Comparison of ENCODE assay signal across 8 cellular contexts in the genomic region with DNA sequence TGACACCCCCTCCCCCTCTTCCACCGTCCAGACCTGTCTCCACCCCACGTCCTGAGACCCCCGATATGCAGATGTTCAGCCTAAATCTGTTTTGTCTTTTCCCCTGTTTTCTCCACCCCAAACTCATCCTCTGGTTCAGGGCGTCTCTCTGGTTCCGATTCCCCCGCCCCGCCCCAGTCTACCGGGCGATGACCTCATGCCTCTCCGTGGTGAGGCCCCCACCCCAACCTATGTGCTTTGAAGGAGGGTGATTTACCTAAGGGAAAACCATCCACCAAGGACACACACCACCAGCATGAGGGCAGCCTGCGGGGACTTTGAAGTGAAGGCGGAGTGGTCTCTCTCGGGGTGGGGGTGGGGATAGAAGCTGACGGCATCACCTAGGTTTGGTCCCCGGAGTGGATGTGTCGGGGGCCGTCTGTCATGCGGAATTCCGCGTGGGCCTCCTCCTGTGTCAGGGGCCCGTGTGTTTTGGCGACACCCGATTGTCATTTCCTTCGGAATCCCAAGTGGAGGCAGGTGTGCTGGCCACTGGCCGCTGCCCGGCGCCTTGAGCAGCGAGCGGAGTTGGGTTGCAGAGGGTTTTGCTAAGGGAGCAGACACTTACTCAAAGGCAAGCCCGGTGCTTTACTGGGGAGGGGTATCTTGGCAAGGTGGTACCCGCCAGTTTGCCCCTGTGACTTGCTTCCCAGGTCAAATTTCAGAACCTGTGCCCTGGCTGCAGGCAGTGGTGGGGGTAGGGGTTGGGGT. TPM values are rescaled to one million over a fixed set of nuclear protein-coding genes. Genes with fewer than 3 reads are reported as not detected.
DNase-seq lines count a peak whose midpoint lies in the region; ATAC-seq and TF ChIP-seq lines count a peak whose summit lies in the region.

No MANE protein-coding gene starts in this region.

- peak; percentile 34 for DNase-seq in G401 (ENCODE audit: low spot score)
- DNase-seq in type B pancreatic cell (ENCODE audit: extremely low spot score, unreplicated experiment): no peak
- no peak for DNase-seq in OCI-M1 (lab: John Stamatoyannopoulos, UW)
- DNase-seq in SW480 (ENCODE audit: low spot score): no peak

- peaks cover 13% of the 10 kb centered on the region for H3K36me3 Mint-ChIP-seq in T-helper 1 cell treated with Interleukin-12 subunit alpha and Interleukin-12 subunit beta and Interleukin-4 antibody, amounts not matched to agents 30 μg/mL and 1 μg/mL, for 36 hours (ENCODE audit: low read depth)
- peaks cover 60% of the 10 kb centered on the region for H3K36me3 Mint-ChIP-seq in dendritic cell treated with granulocyte-macrophage colony-stimulating factor and Interleukin-4, amounts not matched to agents 40 ng/mL and 50 ng/mL, for 4 days (ENCODE audit: low read depth)
- H3K36me3 Mint-ChIP-seq in type B pancreatic cell: peaks cover 3% of the 10 kb centered on the region

- H3K4me3 ChIP-seq in mucosa of rectum (ENCODE audit: low read length in 2 of 2): peak overlapping the region; percentile 81 to 83

- H3K9me3 Mint-ChIP-seq in T-helper 1 cell treated with Interleukin-12 subunit alpha and Interleukin-12 subunit beta and Interleukin-4 antibody, amounts not matched to agents 30 μg/mL and 1 μg/mL, for 36 hours: no peaks in the 10 kb centered on the region
- H3K9me3 Mint-ChIP-seq in dendritic cell treated with granulocyte-macrophage colony-stimulating factor and Interleukin-4, amounts not matched to agents 40 ng/mL and 50 ng/mL, for 4 days: no peaks in the 10 kb centered on the region
- no peaks in the 10 kb centered on the region for H3K9me3 Mint-ChIP-seq in type B pancreatic cell

- peaks cover 7 to 11% of the 10 kb centered on the region in 2 donors for H3K4me1 ChIP-seq in mucosa of rectum (ENCODE audit: control insufficient read depth in 2 of 2, insufficient read depth in 2 of 2, low read length in 2 of 2)

- H3K27me3 ChIP-seq in mucosa of rectum (ENCODE audit: control insufficient read depth in 2 of 2, insufficient read depth in 2 of 2, low read length in 2 of 2): no peaks in the 10 kb centered on the region

- H3K9me3 ChIP-seq in mucosa of rectum (ENCODE audit: control insufficient read depth in 2 of 2, low read length in 2 of 2): no peaks in the 10 kb centered on the region

- peak overlapping the region; percentile 47 to 88 for H3K9ac ChIP-seq in mucosa of rectum (ENCODE audit: low read depth in 1 of 2, low read length in 2 of 2)

- peaks cover 34% of the 10 kb centered on the region for H3K4me1 Mint-ChIP-seq in T-helper 1 cell treated with Interleukin-12 subunit alpha and Interleukin-12 subunit beta and Interleukin-4 antibody, amounts not matched to agents 30 μg/mL and 1 μg/mL, for 36 hours (ENCODE audit: low read depth)
- H3K4me1 Mint-ChIP-seq in dendritic cell treated with granulocyte-macrophage colony-stimulating factor and Interleukin-4, amounts not matched to agents 40 ng/mL and 50 ng/mL, for 4 days (ENCODE audit: low read depth): peaks cover 62% of the 10 kb centered on the region
- H3K4me1 Mint-ChIP-seq in type B pancreatic cell (ENCODE audit: unreplicated experiment): peaks cover 18% of the 10 kb centered on the region

- no peak for TF ChIP-seq CTCF in type B pancreatic cell (conservative IDR thresholded peaks at IDR 0.05)

- in situ Hi-C loops in G401 (cut with HindIII; ENCODE audit: low sequenced_read_pairs): no loop called here

- intact Hi-C loops in dendritic cell treated with granulocyte-macrophage colony-stimulating factor and Interleukin-4, amounts not matched to agents 40 ng/mL and 50 ng/mL, for 4 days (cut with micrococcal nuclease): loop anchor here (2.0 kb wide), 1 partner anchor 65 kb away; a partner anchor contains a TSS

- H3K27ac ChIP-seq in mucosa of rectum (ENCODE audit: low read depth in 2 of 2, low read length in 2 of 2): no peak overlapping the region

- peak overlapping the region; percentile 88 for H3K27ac Mint-ChIP-seq in T-helper 1 cell treated with Interleukin-12 subunit alpha and Interleukin-12 subunit beta and Interleukin-4 antibody, amounts not matched to agents 30 μg/mL and 1 μg/mL, for 36 hours
- peak overlapping the region; percentile 95 for H3K27ac Mint-ChIP-seq in dendritic cell treated with granulocyte-macrophage colony-stimulating factor and Interleukin-4, amounts not matched to agents 40 ng/mL and 50 ng/mL, for 4 days
- H3K27ac Mint-ChIP-seq in type B pancreatic cell: peak overlapping the region; percentile 93

- H3K36me3 ChIP-seq in mucosa of rectum (ENCODE audit: control insufficient read depth in 2 of 2, insufficient read depth in 2 of 2, low read length in 2 of 2): peaks cover 0 to 9% of the 10 kb centered on the region in 2 donors

- H3K4me3 Mint-ChIP-seq in T-helper 1 cell treated with Interleukin-12 subunit alpha and Interleukin-12 subunit beta and Interleukin-4 antibody, amounts not matched to agents 30 μg/mL and 1 μg/mL, for 36 hours: peak overlapping the region; percentile 94
- peak overlapping the region; percentile 99 for H3K4me3 Mint-ChIP-seq in dendritic cell treated with granulocyte-macrophage colony-stimulating factor and Interleukin-4, amounts not matched to agents 40 ng/mL and 50 ng/mL, for 4 days
- peak overlapping the region; percentile 95 for H3K4me3 Mint-ChIP-seq in type B pancreatic cell

- no peak for ATAC-seq in GM18511 (IDR thresholded peaks at IDR 0.05; ENCODE audit: unreplicated experiment)

- H3K27me3 Mint-ChIP-seq in T-helper 1 cell treated with Interleukin-12 subunit alpha and Interleukin-12 subunit beta and Interleukin-4 antibody, amounts not matched to agents 30 μg/mL and 1 μg/mL, for 36 hours (ENCODE audit: low read depth): no peaks in the 10 kb centered on the region
- H3K27me3 Mint-ChIP-seq in dendritic cell treated with granulocyte-macrophage colony-stimulating factor and Interleukin-4, amounts not matched to agents 40 ng/mL and 50 ng/mL, for 4 days: no peaks in the 10 kb centered on the region
- no peaks in the 10 kb centered on the region for H3K27me3 Mint-ChIP-seq in type B pancreatic cell

RNA-seq across cellular contexts. Expression of a gene that starts 1.4 kb away (rescaled TPM):
- 76.0 and 81.3 TPM in 2 replicates for total RNA-seq in G401 (2014; rRNA removed; shearing (Covaris generic))
- 59.4 and 63.2 TPM in 2 replicates for total RNA-seq in type B pancreatic cell (ENCODE audit: low replicate concordance)

RNA-seq across cellular contexts. Expression of a gene that starts 7.1 kb away (rescaled TPM):
- total RNA-seq in G401 (2014; rRNA removed; shearing (Covaris generic)): 53.9 and 64.8 TPM in 2 replicates
- 10.5 and 10.8 TPM in 2 replicates for total RNA-seq in type B pancreatic cell (ENCODE audit: low replicate concordance)

RNA-seq across cellular contexts. Expression of a gene that starts 24.3 kb away (rescaled TPM):
- total RNA-seq in G401 (2014; rRNA removed; shearing (Covaris generic)): not detected in 2 replicates
- not detected in 2 replicates for total RNA-seq in type B pancreatic cell (ENCODE audit: low replicate concordance)

RNA-seq across cellular contexts. Expression of a gene that starts 27.2 kb away (rescaled TPM):
- 0.24 TPM in 1 of 2 replicates, not detected in the other for total RNA-seq in G401 (2014; rRNA removed; shearing (Covaris generic))
- total RNA-seq in type B pancreatic cell (ENCODE audit: low replicate concordance): 7.0 and 21.9 TPM in 2 replicates

RNA-seq across cellular contexts. Expression of a gene that starts 31.4 kb away (rescaled TPM):
- total RNA-seq in G401 (2014; rRNA removed; shearing (Covaris generic)): not detected in 2 replicates
- 1.3 and 3.4 TPM in 2 replicates for total RNA-seq in type B pancreatic cell (ENCODE audit: low replicate concordance)
